Comparison of ENCODE assay signal across 1 cellular context in the genomic region with DNA sequence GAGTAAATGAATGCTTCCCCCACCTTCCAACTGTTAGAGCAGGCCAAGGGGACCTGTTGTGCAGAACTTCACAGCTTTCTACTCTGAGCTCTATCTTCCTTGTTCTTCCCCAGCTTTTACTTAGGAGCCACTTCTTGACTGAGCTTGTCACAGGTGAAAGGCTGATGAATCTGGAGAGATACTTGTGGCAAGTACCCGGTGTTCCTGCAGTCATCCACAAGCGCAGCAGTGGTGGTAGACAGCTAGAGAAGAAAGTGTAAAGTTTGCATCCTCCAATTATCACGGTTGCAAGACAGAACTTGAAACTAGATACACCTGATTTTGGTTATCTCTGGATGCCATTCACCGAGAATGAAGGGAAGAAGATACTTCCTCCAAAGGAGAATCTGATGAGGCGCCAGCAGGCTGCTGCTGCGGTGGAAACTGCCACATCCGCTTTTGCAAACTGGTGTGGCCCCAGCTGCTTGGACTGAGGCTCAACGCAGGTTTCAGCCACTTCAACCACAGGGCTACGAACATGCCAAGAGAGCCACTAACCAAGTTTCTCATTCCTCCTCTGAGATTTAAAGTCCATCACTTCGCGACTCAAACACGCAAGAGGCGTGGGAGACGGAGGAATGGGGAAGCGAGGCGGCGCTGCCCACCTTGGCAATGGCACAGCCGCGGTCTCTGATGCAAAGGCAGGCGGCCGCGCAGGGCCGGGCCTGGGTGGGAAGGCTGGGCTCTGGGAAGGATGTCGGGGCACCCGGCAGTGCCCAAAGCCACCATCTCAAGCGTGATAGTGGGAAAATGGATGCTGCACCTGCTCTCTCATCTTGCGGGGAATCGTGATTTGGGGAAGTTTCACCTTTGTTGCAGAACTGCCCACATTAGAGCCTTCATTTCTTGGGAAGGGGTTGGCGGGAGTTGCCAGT.
A peak's percentile ranks its signal among the peaks of the same experiment; 100 is the strongest.
TF ChIP-seq lines count a peak whose summit lies in the region.

No MANE protein-coding gene starts in this region.

TF ChIP-seq in GM12878, 131 proteins besides CTCF, POLR2A, EP300 and RAD21 (continued from another document):
- TF ChIP-seq, protein P1, sequence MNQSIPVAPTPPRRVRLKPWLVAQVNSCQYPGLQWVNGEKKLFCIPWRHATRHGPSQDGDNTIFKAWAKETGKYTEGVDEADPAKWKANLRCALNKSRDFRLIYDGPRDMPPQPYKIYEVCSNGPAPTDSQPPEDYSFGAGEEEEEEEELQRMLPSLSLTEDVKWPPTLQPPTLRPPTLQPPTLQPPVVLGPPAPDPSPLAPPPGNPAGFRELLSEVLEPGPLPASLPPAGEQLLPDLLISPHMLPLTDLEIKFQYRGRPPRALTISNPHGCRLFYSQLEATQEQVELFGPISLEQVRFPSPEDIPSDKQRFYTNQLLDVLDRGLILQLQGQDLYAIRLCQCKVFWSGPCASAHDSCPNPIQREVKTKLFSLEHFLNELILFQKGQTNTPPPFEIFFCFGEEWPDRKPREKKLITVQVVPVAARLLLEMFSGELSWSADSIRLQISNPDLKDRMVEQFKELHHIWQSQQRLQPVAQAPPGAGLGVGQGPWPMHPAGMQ (IDR thresholded peaks at IDR 0.05; ENCODE audit: borderline replicate concordance): no peak; the same call in 1 of the 2 replicates
- TF ChIP-seq CHD4 (IDR thresholded peaks at IDR 0.05) (no peak), TARDBP (IDR thresholded peaks at IDR 0.05; ENCODE audit: borderline replicate concordance) (no peak), TCF3 (IDR thresholded peaks at IDR 0.05; ENCODE audit: borderline replicate concordance, insufficient read depth, low read depth, low read length) (peak; percentile 92; the same call in 1 of the 2 replicates), RAD51 (IDR thresholded peaks at IDR 0.05) (no peak), E4F1 (IDR thresholded peaks at IDR 0.05; ENCODE audit: borderline replicate concordance, partially characterized antibody) (no peak), NR2C1 (IDR thresholded peaks at IDR 0.05) (no peak), SMC3 (IDR thresholded peaks at IDR 0.05; ENCODE audit: borderline replicate concordance, low read length) (peak; percentile 14; the same call in 1 of the 2 replicates), ASH2L (IDR thresholded peaks at IDR 0.05; ENCODE audit: borderline replicate concordance, low read depth) (no peak), IRF4 (IDR thresholded peaks at IDR 0.05; ENCODE audit: low read depth, low read length) (peak; percentile 74), TBL1XR1 (IDR thresholded peaks at IDR 0.05; ENCODE audit: low read depth, low read length) (peak; percentile 71; the same call in 1 of the 2 replicates), PAX8 (IDR thresholded peaks at IDR 0.05) (no peak), IKZF1 (conservative IDR thresholded peaks at IDR 0.05) (peak; percentile 89), WRNIP1 (IDR thresholded peaks at IDR 0.05; ENCODE audit: borderline replicate concordance, low read depth, low read length) (no peak), CEBPB (IDR thresholded peaks at IDR 0.05; ENCODE audit: borderline replicate concordance in 1 of 2, low read depth in 2 of 2, low read length in 2 of 2) (no peak)
- TF ChIP-seq, protein P2, sequence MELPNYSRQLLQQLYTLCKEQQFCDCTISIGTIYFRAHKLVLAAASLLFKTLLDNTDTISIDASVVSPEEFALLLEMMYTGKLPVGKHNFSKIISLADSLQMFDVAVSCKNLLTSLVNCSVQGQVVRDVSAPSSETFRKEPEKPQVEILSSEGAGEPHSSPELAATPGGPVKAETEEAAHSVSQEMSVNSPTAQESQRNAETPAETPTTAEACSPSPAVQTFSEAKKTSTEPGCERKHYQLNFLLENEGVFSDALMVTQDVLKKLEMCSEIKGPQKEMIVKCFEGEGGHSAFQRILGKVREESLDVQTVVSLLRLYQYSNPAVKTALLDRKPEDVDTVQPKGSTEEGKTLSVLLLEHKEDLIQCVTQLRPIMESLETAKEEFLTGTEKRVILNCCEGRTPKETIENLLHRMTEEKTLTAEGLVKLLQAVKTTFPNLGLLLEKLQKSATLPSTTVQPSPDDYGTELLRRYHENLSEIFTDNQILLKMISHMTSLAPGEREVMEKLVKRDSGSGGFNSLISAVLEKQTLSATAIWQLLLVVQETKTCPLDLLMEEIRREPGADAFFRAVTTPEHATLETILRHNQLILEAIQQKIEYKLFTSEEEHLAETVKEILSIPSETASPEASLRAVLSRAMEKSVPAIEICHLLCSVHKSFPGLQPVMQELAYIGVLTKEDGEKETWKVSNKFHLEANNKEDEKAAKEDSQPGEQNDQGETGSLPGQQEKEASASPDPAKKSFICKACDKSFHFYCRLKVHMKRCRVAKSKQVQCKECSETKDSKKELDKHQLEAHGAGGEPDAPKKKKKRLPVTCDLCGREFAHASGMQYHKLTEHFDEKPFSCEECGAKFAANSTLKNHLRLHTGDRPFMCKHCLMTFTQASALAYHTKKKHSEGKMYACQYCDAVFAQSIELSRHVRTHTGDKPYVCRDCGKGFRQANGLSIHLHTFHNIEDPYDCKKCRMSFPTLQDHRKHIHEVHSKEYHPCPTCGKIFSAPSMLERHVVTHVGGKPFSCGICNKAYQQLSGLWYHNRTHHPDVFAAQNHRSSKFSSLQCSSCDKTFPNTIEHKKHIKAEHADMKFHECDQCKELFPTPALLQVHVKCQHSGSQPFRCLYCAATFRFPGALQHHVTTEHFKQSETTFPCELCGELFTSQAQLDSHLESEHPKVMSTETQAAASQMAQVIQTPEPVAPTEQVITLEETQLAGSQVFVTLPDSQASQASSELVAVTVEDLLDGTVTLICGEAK (IDR thresholded peaks at IDR 0.05; ENCODE audit: borderline replicate concordance): no peak
- TF ChIP-seq, protein P3, sequence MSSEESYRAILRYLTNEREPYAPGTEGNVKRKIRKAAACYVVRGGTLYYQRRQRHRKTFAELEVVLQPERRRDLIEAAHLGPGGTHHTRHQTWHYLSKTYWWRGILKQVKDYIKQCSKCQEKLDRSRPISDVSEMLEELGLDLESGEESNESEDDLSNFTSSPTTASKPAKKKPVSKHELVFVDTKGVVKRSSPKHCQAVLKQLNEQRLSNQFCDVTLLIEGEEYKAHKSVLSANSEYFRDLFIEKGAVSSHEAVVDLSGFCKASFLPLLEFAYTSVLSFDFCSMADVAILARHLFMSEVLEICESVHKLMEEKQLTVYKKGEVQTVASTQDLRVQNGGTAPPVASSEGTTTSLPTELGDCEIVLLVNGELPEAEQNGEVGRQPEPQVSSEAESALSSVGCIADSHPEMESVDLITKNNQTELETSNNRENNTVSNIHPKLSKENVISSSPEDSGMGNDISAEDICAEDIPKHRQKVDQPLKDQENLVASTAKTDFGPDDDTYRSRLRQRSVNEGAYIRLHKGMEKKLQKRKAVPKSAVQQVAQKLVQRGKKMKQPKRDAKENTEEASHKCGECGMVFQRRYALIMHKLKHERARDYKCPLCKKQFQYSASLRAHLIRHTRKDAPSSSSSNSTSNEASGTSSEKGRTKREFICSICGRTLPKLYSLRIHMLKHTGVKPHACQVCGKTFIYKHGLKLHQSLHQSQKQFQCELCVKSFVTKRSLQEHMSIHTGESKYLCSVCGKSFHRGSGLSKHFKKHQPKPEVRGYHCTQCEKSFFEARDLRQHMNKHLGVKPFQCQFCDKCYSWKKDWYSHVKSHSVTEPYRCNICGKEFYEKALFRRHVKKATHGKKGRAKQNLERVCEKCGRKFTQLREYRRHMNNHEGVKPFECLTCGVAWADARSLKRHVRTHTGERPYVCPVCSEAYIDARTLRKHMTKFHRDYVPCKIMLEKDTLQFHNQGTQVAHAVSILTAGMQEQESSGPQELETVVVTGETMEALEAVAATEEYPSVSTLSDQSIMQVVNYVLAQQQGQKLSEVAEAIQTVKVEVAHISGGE (CRISPR knock-in tag; IDR thresholded peaks at IDR 0.05): no peak
